ENCODE assay signal across 1 cellular context in genomic region chr2:100239513-100240210, GRCh38.
TF ChIP-seq lines count a peak whose summit lies in the region.

No MANE protein-coding gene starts in this region.

TF ChIP-seq in GM23338, 12 proteins besides CTCF, POLR2A, EP300 and RAD21 (continued from another document):
- TF ChIP-seq ETS1 (IDR thresholded peaks at IDR 0.05) (no peak), POLR2AphosphoS5 (IDR thresholded peaks at IDR 0.05; ENCODE audit: low read depth) (no peak)
